Comparison of ENCODE assay signal across 11 cellular contexts in the genomic region with DNA sequence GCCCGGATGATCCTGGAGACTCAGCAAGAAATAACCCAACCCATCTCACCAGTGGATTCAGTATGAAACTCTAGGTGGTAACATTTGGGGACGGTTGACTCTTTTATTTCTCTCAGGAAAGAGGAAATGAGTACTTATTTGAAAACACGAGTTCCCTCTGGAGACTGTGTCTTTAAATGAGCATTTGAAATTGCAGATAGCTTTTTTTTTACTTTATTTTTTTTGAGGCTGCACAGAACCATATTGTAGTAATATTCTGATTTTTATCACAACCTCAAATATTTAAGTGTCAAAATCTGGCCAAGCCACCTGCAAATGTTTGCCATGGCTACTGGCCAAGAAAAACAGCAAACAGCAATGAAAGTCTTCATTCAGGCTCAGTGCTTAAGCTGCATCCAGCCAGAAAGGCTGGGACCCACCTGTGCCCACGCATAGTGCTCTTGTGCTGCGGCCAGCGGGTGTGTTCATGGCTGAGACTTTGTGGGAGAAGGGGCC.
A peak's percentile ranks its signal among the peaks of the same experiment; 100 is the strongest.
DNase-seq lines count a peak whose midpoint lies in the region; ATAC-seq and TF ChIP-seq lines count a peak whose summit lies in the region.
"Had no signal": no experiment of that assay in that cellular context is flagged by ENCODE, and none has a peak within 500 bp of the region (broad histone marks: within the 10 kb centered on the region; RNA-seq: fewer than 3 reads in every experiment).

No MANE protein-coding gene starts in this region.

- H3F3A ChIP-seq in MM.1S (ENCODE audit: insufficient read depth, low read length) = no peaks in the 10 kb centered on the region

- BruUV-seq in OCI-LY7 (replicated peaks; lab: Mats Ljungman, UMichigan) = no TSS peak

- H3K9ac ChIP-seq in MM.1S (ENCODE audit: low read length) = no peak overlapping the region

- no peak for ATAC-seq in HG03039 (IDR thresholded peaks at IDR 0.05; ENCODE audit: unreplicated experiment)
- ATAC-seq in omental fat pad (ENCODE audit: low FRiP score) = no peak

- POLR2A ChIA-PET in OCI-LY7 (lab: Charles Lee) = interaction anchor here (0.6 to 1.6 kb wide), 5 partner anchors 8 to 252 kb away, joined by 3 to 7 read pairs (median 4); no protein-coding TSS in a partner anchor

- peak; percentile 12 for DNase-seq in AG10803 (ENCODE audit: low read depth)
- DNase-seq in HT-29 (ENCODE audit: low spot score) = peak; percentile 48
- DNase-seq in OCI-LY7 (ENCODE audit: low spot score) = peak; percentile 57
- DNase-seq in fibroblast of villous mesenchyme (ENCODE audit: low read depth) = peak; percentile 64
- no peak for DNase-seq in omental fat pad (ENCODE audit: low spot score)
- DNase-seq in MM.1S = no peak
- DNase-seq in NCI-H2227 (lab: John Stamatoyannopoulos, UW; ENCODE audit: unreplicated experiment) = no peak
- DNase-seq: activated naive CD4-positive, alpha-beta T cell treated with anti-CD3 and anti-CD28 coated beads, Interleukin-2, amount 50 U/mL, for 16 hours; HFFc6 had no signal

- CTCF ChIA-PET in OCI-LY7 (lab: Charles Lee; ENCODE audit: unreplicated experiment) = interaction anchor here (1.0 kb wide), 1 partner anchor 9 kb away, joined by 3 read pairs; no protein-coding TSS in a partner anchor

- H3K79me2 ChIP-seq in OCI-LY7 (ENCODE audit: insufficient read depth, low read depth, low read length) = peaks cover 42% of the 10 kb centered on the region
- no peaks in the 10 kb centered on the region for H3K79me2 ChIP-seq in MM.1S (ENCODE audit: low read length)

- H3K27ac ChIP-seq in OCI-LY7 (ENCODE audit: low read depth, low read length, poor library complexity, severe bottlenecking) (peak overlapping the region; percentile 69), MM.1S (ENCODE audit: low read length) (no peak overlapping the region)
- H3K27ac ChIP-seq: C4-2B had no signal

- TF ChIP-seq CTCF in AG10803 (conservative IDR thresholded peaks at IDR 0.05; ENCODE audit: low read length) (no peak), OCI-LY7 (conservative IDR thresholded peaks at IDR 0.05; ENCODE audit: low read length) (no peak), fibroblast of villous mesenchyme (IDR thresholded peaks at IDR 0.05; ENCODE audit: insufficient read depth, low read depth, low read length) (no peak), omental fat pad (IDR thresholded peaks at IDR 0.05) (no peak), MM.1S (IDR thresholded peaks at IDR 0.05; ENCODE audit: low read length) (no peak)

- no peak overlapping the region for H3K4me3 ChIP-seq in AG10803 (ENCODE audit: low read length)
- peak overlapping the region; percentile 69 for H3K4me3 ChIP-seq in OCI-LY7 (ENCODE audit: low read depth, low read length, poor library complexity, severe bottlenecking)
- no peak overlapping the region for H3K4me3 ChIP-seq in fibroblast of villous mesenchyme (ENCODE audit: low read depth, low read length)
- no peak overlapping the region for H3K4me3 ChIP-seq in MM.1S (ENCODE audit: low read length)

- H3K9me3 ChIP-seq in OCI-LY7 (ENCODE audit: low read length) (no peaks in the 10 kb centered on the region), MM.1S (replicated peaks; ENCODE audit: insufficient read depth, low read length) (no peaks in the 10 kb centered on the region)

- no peaks in the 10 kb centered on the region for H3K27me3 ChIP-seq in MM.1S (replicated peaks; ENCODE audit: insufficient read depth, low read length)

- H4K20me1 ChIP-seq in OCI-LY7 (ENCODE audit: insufficient read depth, low read length) (no peaks in the 10 kb centered on the region), MM.1S (ENCODE audit: insufficient read depth, low read length) (no peaks in the 10 kb centered on the region)

- peak overlapping the region; percentile 38; the same call in 1 of the 2 replicates for H2AFZ ChIP-seq in OCI-LY7 (ENCODE audit: low read length)
- H2AFZ ChIP-seq in MM.1S (ENCODE audit: low read length) = no peak overlapping the region

- H3K9me2 ChIP-seq in OCI-LY7 (ENCODE audit: insufficient read depth, low read length) = no peaks in the 10 kb centered on the region
- no peaks in the 10 kb centered on the region for H3K9me2 ChIP-seq in MM.1S (replicated peaks; ENCODE audit: insufficient read depth, low read length)

- intact Hi-C loops in OCI-LY7 (cut with micrococcal nuclease; ENCODE audit: unreplicated experiment) = loop anchor here (2.0 to 5.0 kb wide), 4 partner anchors 92 to 416 kb away; no protein-coding TSS in a partner anchor

- H3K4me1 ChIP-seq in OCI-LY7 (ENCODE audit: insufficient read depth, low read length, poor library complexity, severe bottlenecking) = peaks cover 83% of the 10 kb centered on the region
- no peaks in the 10 kb centered on the region for H3K4me1 ChIP-seq in MM.1S (ENCODE audit: low read length)

- H3K4me2 ChIP-seq in OCI-LY7 (ENCODE audit: low read length) (peak overlapping the region; percentile 82), MM.1S (ENCODE audit: low read depth, low read length) (no peak overlapping the region)

- H3K36me3 ChIP-seq in OCI-LY7 (ENCODE audit: insufficient read depth, low read length) (0 out of 2 replicates have a peak, but pooled peaks cover 2% of the 10 kb centered on the region), MM.1S (replicated peaks; ENCODE audit: insufficient read depth, low read length) (no peaks in the 10 kb centered on the region)

Comparison
In these comparisons a context has a peak if more than half of its experiments do, and no peak if none do; other contexts are left out.
1. DNase-seq: peak in AG10803 (single experiment), HT-29 (single experiment), OCI-LY7 (single experiment) and fibroblast of villous mesenchyme (single experiment); none in omental fat pad (single experiment), MM.1S (single experiment) and NCI-H2227 (single experiment).